Comparison of ENCODE assay signal across 8 cellular contexts in the genomic region with DNA sequence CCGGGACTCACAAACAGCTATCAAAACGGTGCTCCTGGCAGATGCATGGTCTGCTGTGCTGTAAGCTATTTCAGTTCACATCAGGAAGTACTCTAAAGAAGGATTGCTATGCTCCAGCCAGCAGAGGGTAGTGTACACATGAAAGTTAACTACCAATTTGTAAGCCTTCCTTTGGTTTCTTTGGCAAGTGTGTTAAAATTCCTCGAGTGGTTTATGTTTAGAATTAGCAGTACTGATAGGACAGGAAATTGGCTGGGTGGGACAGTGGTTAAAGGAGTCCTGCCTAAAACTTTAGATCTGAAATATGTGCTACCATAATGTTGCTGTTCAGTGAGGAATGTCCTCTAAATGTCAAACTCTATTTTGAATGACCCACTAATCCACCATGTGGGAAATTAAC. TPM values are rescaled to one million over a fixed set of nuclear protein-coding genes. Genes with fewer than 3 reads are reported as not detected.
DNase-seq lines count a peak whose midpoint lies in the region; ATAC-seq and TF ChIP-seq lines count a peak whose summit lies in the region.

No MANE protein-coding gene starts in this region.

- no peaks in the 10 kb centered on the region for H3K9me3 ChIP-seq in mammary epithelial cell (replicated peaks; ENCODE audit: insufficient read depth, low read length)
- no peaks in the 10 kb centered on the region for H3K9me3 ChIP-seq in upper lobe of right lung

- no peak overlapping the region for H3K4me2 ChIP-seq in mammary epithelial cell (ENCODE audit: insufficient read depth, low read depth, low read length)

- H3K79me2 ChIP-seq in mammary epithelial cell (ENCODE audit: insufficient read depth, low read length): no peaks in the 10 kb centered on the region

- 16% methylated on average over 3 of the region's 3 CpGs for WGBS in mammary epithelial cell (ENCODE audit: low coverage, missing lambda C conversion rate)

- in situ Hi-C loops in mammary epithelial cell (cut with MboI; ENCODE audit: low sequenced_read_pairs in 2 of 2): loop anchor here in 1 of 2 donors (25.0 kb wide), 1 partner anchor 304 kb away; a partner anchor contains a TSS

- H3K4me1 ChIP-seq in mammary epithelial cell (ENCODE audit: insufficient read depth, low read length) (peaks cover 3% of the 10 kb centered on the region), upper lobe of right lung (peaks cover 4% of the 10 kb centered on the region)

- H3K27ac ChIP-seq in mammary epithelial cell (ENCODE audit: insufficient read depth, low read depth, low read length): no peak overlapping the region
- no peak overlapping the region for H3K27ac ChIP-seq in upper lobe of right lung

- H3K27me3 ChIP-seq in mammary epithelial cell (ENCODE audit: insufficient read depth, low read length) (no peaks in the 10 kb centered on the region), upper lobe of right lung (no peaks in the 10 kb centered on the region)

- H3K4me3 ChIP-seq in mammary epithelial cell (replicated peaks in 1 of 3; ENCODE audit: insufficient read depth in 1 of 3, low read depth in 2 of 3, low read length in 3 of 3): no peak overlapping the region
- no peak overlapping the region for H3K4me3 ChIP-seq in upper lobe of right lung

- ATAC-seq in GM18873 (IDR thresholded peaks at IDR 0.05; ENCODE audit: low FRiP score, unreplicated experiment): peak; percentile 53
- ATAC-seq in HG03108 (IDR thresholded peaks at IDR 0.05; ENCODE audit: unreplicated experiment): peak; percentile 75
- ATAC-seq in upper lobe of right lung: peak; percentile 95

- DNase-seq in COR-L47 (lab: John Stamatoyannopoulos, UW) (peak; percentile 10), NCI-H524 (lab: John Stamatoyannopoulos, UW) (peak; percentile 23 to 66), mammary epithelial cell (peak; percentile 58), kidney tubule cell (ENCODE audit: low spot score) (peak; percentile 74), upper lobe of right lung (no peak), NCI-H446 treated with DMSO at 0.1 percent for 48 hours (lab: John Stamatoyannopoulos, UW) (no peak)

- H3K36me3 ChIP-seq in mammary epithelial cell (ENCODE audit: insufficient read depth, low read length) (no peaks in the 10 kb centered on the region), upper lobe of right lung (peaks cover 22% of the 10 kb centered on the region)

- H2AFZ ChIP-seq in mammary epithelial cell (ENCODE audit: low read depth, low read length): no peak overlapping the region

- TF ChIP-seq CTCF in mammary epithelial cell (conservative IDR thresholded peaks at IDR 0.05 in 1 of 2, IDR thresholded peaks at IDR 0.05 in 1 of 2; ENCODE audit: extremely low read depth in 1 of 2, insufficient read depth in 1 of 2, low read depth in 1 of 2, low read length in 2 of 2) (peak; percentile 57 to 66), upper lobe of right lung (IDR thresholded peaks at IDR 0.05) (peak; percentile 61)

- no TSS peak for BruUV-seq in mammary epithelial cell (replicated peaks; lab: Mats Ljungman, UMichigan)

- intact Hi-C loops in mammary epithelial cell (cut with micrococcal nuclease) (loop anchor here (1.0 to 5.0 kb wide), 3 partner anchors 138 to 624 kb away; no protein-coding TSS in a partner anchor), upper lobe of right lung (cut with DNase I) (no loop called here)

- CTCF ChIA-PET in mammary epithelial cell (lab: Charles Lee; ENCODE audit: low non-redundant PET): no interaction called here

- no peaks in the 10 kb centered on the region for H4K20me1 ChIP-seq in mammary epithelial cell (ENCODE audit: insufficient read depth, low read length)

- H3K9ac ChIP-seq in mammary epithelial cell (ENCODE audit: insufficient read depth, low read length): no peak overlapping the region

- dilution Hi-C loops in mammary epithelial cell (cut with HindIII; ENCODE audit: low sequenced_read_pairs): no loop called here

RNA-seq across cellular contexts. Expression of a gene that starts 47.4 kb away (rescaled TPM):
- total RNA-seq in mammary epithelial cell (10 to 100 TPM; 19.5 to 23.3 TPM), upper lobe of right lung (17.7 TPM)
- polyA plus RNA-seq in mammary epithelial cell: 14.8 TPM
- 2.7 TPM for polyA minus RNA-seq in mammary epithelial cell

Comparison
In these comparisons a context has a peak if more than half of its experiments do, and no peak if none do; other contexts are left out.
1. DNase-seq: peak in COR-L47 (single experiment), NCI-H524 (2 of 2), mammary epithelial cell (single experiment) and kidney tubule cell (single experiment); none in upper lobe of right lung (single experiment) and NCI-H446 treated with DMSO at 0.1 percent for 48 hours (single experiment).
2. Peak in every context shown above with its lines, with median percentiles within 50 percentile points of each other: ATAC-seq.